ENCODE assay signal across 11 cellular contexts in genomic region chr12:57268264-57268663, GRCh38. TPM values are rescaled to one million over a fixed set of nuclear protein-coding genes. Genes with fewer than 3 reads are reported as not detected.
DNase-seq lines count a peak whose midpoint lies in the region; ATAC-seq and TF ChIP-seq lines count a peak whose summit lies in the region.
"Had no signal": no experiment of that assay in that cellular context is flagged by ENCODE, and none has a peak within 500 bp of the region (broad histone marks: within the 10 kb centered on the region; RNA-seq: fewer than 3 reads in every experiment).

No MANE protein-coding gene starts in this region.

- peak overlapping the region; percentile 50; the same call in 1 of the 2 replicates for H3K27ac ChIP-seq in ACC112 (ENCODE audit: low read depth, low read length)
- H3K27ac ChIP-seq in CD4-positive, CD25-positive, alpha-beta regulatory T cell (ENCODE audit: insufficient read depth, low read length, poor library complexity, severe bottlenecking): no peak overlapping the region
- H3K27ac ChIP-seq: thyroid gland had no signal

- POLR2A ChIA-PET in activated CD8-positive, alpha-beta T cell treated with anti-CD3 and anti-CD28 coated beads for 36 hours (lab: Charles Lee): no interaction called here

- peaks cover 19% of the 10 kb centered on the region; the same call in 1 of the 2 replicates for H3K36me3 ChIP-seq in ACC112 (ENCODE audit: insufficient read depth, low read length)
- peaks cover 69% of the 10 kb centered on the region for H3K36me3 ChIP-seq in CD4-positive, CD25-positive, alpha-beta regulatory T cell (ENCODE audit: control insufficient read depth, insufficient read depth, low read length)

- H3K36me3 Mint-ChIP-seq in CD4-positive, CD25-positive, alpha-beta regulatory T cell: peaks cover 49% of the 10 kb centered on the region
- peaks cover 21% of the 10 kb centered on the region for H3K36me3 Mint-ChIP-seq in activated CD8-positive, alpha-beta T cell treated with anti-CD3 and anti-CD28 coated beads for 36 hours (ENCODE audit: low read depth)

- peaks cover 0 to 10% (median 5%) of the 10 kb centered on the region in 4 donors for H3K4me1 Mint-ChIP-seq in CD4-positive, CD25-positive, alpha-beta regulatory T cell
- H3K4me1 Mint-ChIP-seq in activated CD8-positive, alpha-beta T cell treated with anti-CD3 and anti-CD28 coated beads for 36 hours (ENCODE audit: low read depth): peaks cover 13% of the 10 kb centered on the region
- H3K4me1 Mint-ChIP-seq: central memory CD8-positive, alpha-beta T cell had no signal

- H3K27ac Mint-ChIP-seq in CD4-positive, CD25-positive, alpha-beta regulatory T cell: peak overlapping the region in 2 of 3 donors; percentile 34 to 65
- H3K27ac Mint-ChIP-seq in activated CD8-positive, alpha-beta T cell treated with anti-CD3 and anti-CD28 coated beads for 36 hours: peak overlapping the region; percentile 68

- no peaks in the 10 kb centered on the region for H3K27me3 Mint-ChIP-seq in CD4-positive, CD25-positive, alpha-beta regulatory T cell
- H3K27me3 Mint-ChIP-seq in activated CD8-positive, alpha-beta T cell treated with anti-CD3 and anti-CD28 coated beads for 36 hours: no peaks in the 10 kb centered on the region
- H3K27me3 Mint-ChIP-seq: central memory CD8-positive, alpha-beta T cell had no signal

- no peaks in the 10 kb centered on the region for H3K4me1 ChIP-seq in ACC112 (ENCODE audit: control insufficient read depth, insufficient read depth, low read length, unreplicated experiment)
- H3K4me1 ChIP-seq in CD4-positive, CD25-positive, alpha-beta regulatory T cell (ENCODE audit: control insufficient read depth, insufficient read depth, low read length, poor library complexity, severe bottlenecking): no peaks in the 10 kb centered on the region
- H3K4me1 ChIP-seq: Caco-2 had no signal

- no peak for DNase-seq in CD4-positive, CD25-positive, alpha-beta regulatory T cell
- peak; percentile 36 for DNase-seq in activated CD8-positive, alpha-beta T cell treated with anti-CD3 and anti-CD28 coated beads for 36 hours
- DNase-seq in iris pigment epithelial cell (ENCODE audit: low read depth) (peak; percentile 16), SHP77 treated with DMSO at 0.1 percent for 48 hours (lab: John Stamatoyannopoulos, UW) (no peak), NCI-H2107 (lab: John Stamatoyannopoulos, UW) (no peak), KG1 (lab: John Stamatoyannopoulos, UW) (no peak), inferior parietal cortex (ENCODE audit: extremely low spot score) (no peak)
- DNase-seq: Caco-2, thyroid gland had no signal

- no peaks in the 10 kb centered on the region for H3K27me3 ChIP-seq in ACC112 (ENCODE audit: insufficient read depth, low read length)
- no peaks in the 10 kb centered on the region for H3K27me3 ChIP-seq in CD4-positive, CD25-positive, alpha-beta regulatory T cell (ENCODE audit: control insufficient read depth, insufficient read depth, low read length)
- H3K27me3 ChIP-seq: thyroid gland had no signal

- CTCF ChIA-PET in activated CD8-positive, alpha-beta T cell treated with anti-CD3 and anti-CD28 coated beads for 36 hours (lab: Charles Lee): interaction anchor here (0.6 to 1.3 kb wide), 3 partner anchors 9 to 22 kb away, joined by 3 read pairs; no protein-coding TSS in a partner anchor

- H3K79me2 ChIP-seq in ACC112 (ENCODE audit: control insufficient read depth, insufficient read depth, low read length, unreplicated experiment): no peaks in the 10 kb centered on the region

- intact Hi-C loops in activated CD8-positive, alpha-beta T cell treated with anti-CD3 and anti-CD28 coated beads for 36 hours (cut with micrococcal nuclease): no loop called here

- no peak overlapping the region for H3K4me3 ChIP-seq in ACC112 (ENCODE audit: low read depth, low read length)
- H3K4me3 ChIP-seq in CD4-positive, CD25-positive, alpha-beta regulatory T cell (ENCODE audit: low read depth, low read length): no peak overlapping the region
- H3K4me3 ChIP-seq: thyroid gland had no signal

- ATAC-seq in CD4-positive, CD25-positive, alpha-beta regulatory T cell (ENCODE audit: low read depth in 2 of 2): no peak
- ATAC-seq in activated CD8-positive, alpha-beta T cell treated with anti-CD3 and anti-CD28 coated beads for 36 hours: peak; percentile 69

- peaks cover 0 to 2% (median 0%) of the 10 kb centered on the region in 7 donors for H3K9me3 Mint-ChIP-seq in CD4-positive, CD25-positive, alpha-beta regulatory T cell
- no peaks in the 10 kb centered on the region for H3K9me3 Mint-ChIP-seq in activated CD8-positive, alpha-beta T cell treated with anti-CD3 and anti-CD28 coated beads for 36 hours
- H3K9me3 Mint-ChIP-seq: central memory CD8-positive, alpha-beta T cell had no signal

- H2AFZ ChIP-seq in ACC112 (ENCODE audit: low read length, unreplicated experiment): no peak overlapping the region

- H3K4me3 Mint-ChIP-seq in CD4-positive, CD25-positive, alpha-beta regulatory T cell: no peak overlapping the region
- no peak overlapping the region for H3K4me3 Mint-ChIP-seq in activated CD8-positive, alpha-beta T cell treated with anti-CD3 and anti-CD28 coated beads for 36 hours
- H3K4me3 Mint-ChIP-seq: central memory CD8-positive, alpha-beta T cell had no signal

- no peak for TF ChIP-seq CTCF in activated CD8-positive, alpha-beta T cell treated with anti-CD3 and anti-CD28 coated beads for 36 hours (IDR thresholded peaks at IDR 0.05)

- no peaks in the 10 kb centered on the region for H3K9me3 ChIP-seq in CD4-positive, CD25-positive, alpha-beta regulatory T cell (ENCODE audit: control insufficient read depth in 2 of 2, low read length in 2 of 2)
- H3K9me3 ChIP-seq: Caco-2, thyroid gland had no signal

RNA-seq across cellular contexts. Expression of gene STAC3, which starts 17.3 kb away (rescaled TPM):
- total RNA-seq in CD4-positive, CD25-positive, alpha-beta regulatory T cell: 2.6 TPM
- polyA plus RNA-seq in CD4-positive, CD25-positive, alpha-beta regulatory T cell: under 1 TPM in 3 of 4 donors, not detected in 1; 0.10 to 0.52 (median 0.18) TPM
- total RNA-seq in activated CD8-positive, alpha-beta T cell treated with anti-CD3 and anti-CD28 coated beads for 36 hours: 1 to 10 TPM; 1.7 to 2.1 TPM

RNA-seq across cellular contexts. Expression of gene SHMT2, which starts 38.8 kb away (rescaled TPM):
- 108 TPM for total RNA-seq in CD4-positive, CD25-positive, alpha-beta regulatory T cell
- polyA plus RNA-seq in CD4-positive, CD25-positive, alpha-beta regulatory T cell: 100 to 1,000 TPM; 214 to 300 (median 228) TPM
- 100 to 1,000 TPM; 480 to 529 TPM for total RNA-seq in activated CD8-positive, alpha-beta T cell treated with anti-CD3 and anti-CD28 coated beads for 36 hours

RNA-seq across cellular contexts. Expression of gene NXPH4, which starts 51.7 kb away (rescaled TPM):
- 0.49 TPM for total RNA-seq in CD4-positive, CD25-positive, alpha-beta regulatory T cell
- under 1 TPM in 3 of 4 donors, not detected in 1; 0.09 to 0.46 (median 0.11) TPM for polyA plus RNA-seq in CD4-positive, CD25-positive, alpha-beta regulatory T cell
- total RNA-seq in activated CD8-positive, alpha-beta T cell treated with anti-CD3 and anti-CD28 coated beads for 36 hours: under 1 TPM; 0.41 to 0.45 TPM

Comparison
In these comparisons a context has a peak if more than half of its experiments do, and no peak if none do; other contexts are left out.
1. DNase-seq: peak in activated CD8-positive, alpha-beta T cell treated with anti-CD3 and anti-CD28 coated beads for 36 hours (single experiment) and iris pigment epithelial cell (single experiment); none in CD4-positive, CD25-positive, alpha-beta regulatory T cell (0 of 3), SHP77 treated with DMSO at 0.1 percent for 48 hours (single experiment), NCI-H2107 (single experiment), KG1 (single experiment) and inferior parietal cortex (single experiment).